ENCODE assay signal across 1 cellular context in the genomic region with DNA sequence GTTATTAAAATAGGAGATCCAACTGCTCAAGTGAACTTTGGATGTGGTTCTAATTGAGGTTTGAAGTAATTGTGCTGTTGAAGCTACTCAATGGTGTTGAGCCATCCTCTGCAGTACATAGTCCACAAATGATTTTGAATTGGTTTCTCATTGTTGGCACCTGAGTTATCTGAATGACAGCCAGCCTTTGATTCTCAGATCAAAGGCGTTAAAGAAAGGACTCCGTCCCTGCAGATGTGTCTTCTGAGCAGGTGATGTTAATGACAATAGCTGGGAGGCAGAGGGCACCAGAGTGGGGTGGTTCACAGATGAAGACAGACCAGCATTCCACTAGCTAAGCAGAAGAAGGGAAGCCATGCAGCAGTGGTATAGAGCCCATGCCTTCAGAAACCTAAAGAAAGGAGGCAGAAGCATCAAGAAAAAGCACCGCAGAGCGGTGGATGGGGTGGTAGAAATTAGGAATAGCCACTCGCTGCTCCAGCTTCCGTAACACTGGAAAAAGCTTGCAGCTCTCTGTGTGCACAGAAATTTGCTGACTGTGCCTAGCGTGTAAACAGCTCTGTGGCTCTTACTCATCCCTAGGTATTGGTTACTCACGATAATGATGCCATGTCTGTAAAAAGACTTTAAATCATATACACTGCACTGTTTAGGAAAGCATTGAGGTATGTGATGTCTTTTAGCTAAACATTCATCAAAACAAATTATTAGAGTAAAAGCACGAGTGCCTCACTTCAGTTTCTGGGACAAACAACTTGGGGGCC.
TF ChIP-seq lines count a peak whose summit lies in the region.

No MANE protein-coding gene starts in this region.

TF ChIP-seq in GM23338, 12 proteins besides CTCF, POLR2A, EP300 and RAD21 (continued from another document):
- TF ChIP-seq ZNF462 (CRISPR knock-in tag; IDR thresholded peaks at IDR 0.05) (no peak), EZH2phosphoT487 (IDR thresholded peaks at IDR 0.05; ENCODE audit: unreplicated experiment) (no peak), POLR2AphosphoS5 (IDR thresholded peaks at IDR 0.05; ENCODE audit: low read depth) (no peak)
- TF ChIP-seq, protein P1, sequence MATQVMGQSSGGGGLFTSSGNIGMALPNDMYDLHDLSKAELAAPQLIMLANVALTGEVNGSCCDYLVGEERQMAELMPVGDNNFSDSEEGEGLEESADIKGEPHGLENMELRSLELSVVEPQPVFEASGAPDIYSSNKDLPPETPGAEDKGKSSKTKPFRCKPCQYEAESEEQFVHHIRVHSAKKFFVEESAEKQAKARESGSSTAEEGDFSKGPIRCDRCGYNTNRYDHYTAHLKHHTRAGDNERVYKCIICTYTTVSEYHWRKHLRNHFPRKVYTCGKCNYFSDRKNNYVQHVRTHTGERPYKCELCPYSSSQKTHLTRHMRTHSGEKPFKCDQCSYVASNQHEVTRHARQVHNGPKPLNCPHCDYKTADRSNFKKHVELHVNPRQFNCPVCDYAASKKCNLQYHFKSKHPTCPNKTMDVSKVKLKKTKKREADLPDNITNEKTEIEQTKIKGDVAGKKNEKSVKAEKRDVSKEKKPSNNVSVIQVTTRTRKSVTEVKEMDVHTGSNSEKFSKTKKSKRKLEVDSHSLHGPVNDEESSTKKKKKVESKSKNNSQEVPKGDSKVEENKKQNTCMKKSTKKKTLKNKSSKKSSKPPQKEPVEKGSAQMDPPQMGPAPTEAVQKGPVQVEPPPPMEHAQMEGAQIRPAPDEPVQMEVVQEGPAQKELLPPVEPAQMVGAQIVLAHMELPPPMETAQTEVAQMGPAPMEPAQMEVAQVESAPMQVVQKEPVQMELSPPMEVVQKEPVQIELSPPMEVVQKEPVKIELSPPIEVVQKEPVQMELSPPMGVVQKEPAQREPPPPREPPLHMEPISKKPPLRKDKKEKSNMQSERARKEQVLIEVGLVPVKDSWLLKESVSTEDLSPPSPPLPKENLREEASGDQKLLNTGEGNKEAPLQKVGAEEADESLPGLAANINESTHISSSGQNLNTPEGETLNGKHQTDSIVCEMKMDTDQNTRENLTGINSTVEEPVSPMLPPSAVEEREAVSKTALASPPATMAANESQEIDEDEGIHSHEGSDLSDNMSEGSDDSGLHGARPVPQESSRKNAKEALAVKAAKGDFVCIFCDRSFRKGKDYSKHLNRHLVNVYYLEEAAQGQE (IDR thresholded peaks at IDR 0.05; ENCODE audit: unreplicated experiment) = no peak
